Comparison of ENCODE assay signal across 8 cellular contexts in genomic region chr12:45415393-45415817, GRCh38.
DNase-seq lines count a peak whose midpoint lies in the region; ATAC-seq and TF ChIP-seq lines count a peak whose summit lies in the region.

No MANE protein-coding gene starts in this region.

- H3K4me1 ChIP-seq in A673 (ENCODE audit: insufficient read depth, low read length, poor library complexity, severe bottlenecking), result no peaks in the 10 kb centered on the region

- H3K27me3 ChIP-seq in A673 (replicated peaks; ENCODE audit: insufficient read depth, low read depth, low read length, poor library complexity), result no peaks in the 10 kb centered on the region

- POLR2A ChIA-PET in A673 (lab: Charles Lee; ENCODE audit: low non-redundant PET), result no interaction called here

- TF ChIP-seq CTCF in A673 (conservative IDR thresholded peaks at IDR 0.05; ENCODE audit: low read depth, low read length) (no peak), fibroblast of villous mesenchyme (IDR thresholded peaks at IDR 0.05; ENCODE audit: insufficient read depth, low read depth, low read length) (no peak)

- intact Hi-C loops in A673 (cut with micrococcal nuclease; ENCODE audit: unreplicated experiment), result no loop called here

- no peaks in the 10 kb centered on the region for H3K9me3 ChIP-seq in A673 (ENCODE audit: low read depth, low read length, poor library complexity, severe bottlenecking)

- peaks cover 45% of the 10 kb centered on the region for H3K36me3 ChIP-seq in A673 (ENCODE audit: insufficient read depth, low read length, poor library complexity, severe bottlenecking)

- peak; percentile 95 for ATAC-seq in GM18861 (IDR thresholded peaks at IDR 0.05; ENCODE audit: unreplicated experiment)
- ATAC-seq in HG03039 (IDR thresholded peaks at IDR 0.05; ENCODE audit: unreplicated experiment), result peak; percentile 93

- CTCF ChIA-PET in A673 (lab: Charles Lee), result no interaction called here

- no TSS peak for BruUV-seq in A673 (replicated peaks; lab: Mats Ljungman, UMichigan)

- H3K27ac ChIP-seq in A673 (ENCODE audit: low read depth, low read length, poor library complexity, severe bottlenecking), result no peak overlapping the region

- H3K4me3 ChIP-seq in A673 (ENCODE audit: low read depth, low read length, poor library complexity, severe bottlenecking) (no peak overlapping the region), fibroblast of villous mesenchyme (ENCODE audit: low read depth, low read length) (no peak overlapping the region)

- DNase-seq in A673 (ENCODE audit: low spot score) (peak; percentile 72), SIG-M5 (lab: John Stamatoyannopoulos, UW) (peak; percentile 43), fibroblast of villous mesenchyme (ENCODE audit: low read depth) (peak; percentile 98), DMS 273 treated with DMSO at 0.1 percent for 48 hours (lab: John Stamatoyannopoulos, UW) (no peak), OCI-M2 (lab: John Stamatoyannopoulos, UW; ENCODE audit: unreplicated experiment) (no peak)
- DNase-seq in stimulated activated CD4-positive, alpha-beta T cell treated with anti-CD3 and anti-CD28 coated beads, Interleukin-15, amount 100 ng/mL, for 48 hours (ENCODE audit: low read depth in 2 of 2), result peak; percentile 14 to 22

Comparison
In these comparisons a context has a peak if more than half of its experiments do, and no peak if none do; other contexts are left out.
1. DNase-seq: peak in A673 (single experiment), SIG-M5 (single experiment), fibroblast of villous mesenchyme (single experiment) and stimulated activated CD4-positive, alpha-beta T cell treated with anti-CD3 and anti-CD28 coated beads, Interleukin-15, amount 100 ng/mL, for 48 hours (2 of 2); none in DMS 273 treated with DMSO at 0.1 percent for 48 hours (single experiment) and OCI-M2 (single experiment).